ENCODE assay signal across 16 cellular contexts in genomic region chr1:19656780-19657475, GRCh38. TPM values are rescaled to one million over a fixed set of nuclear protein-coding genes. Genes with fewer than 3 reads are reported as not detected.
DNase-seq lines count a peak whose midpoint lies in the region; ATAC-seq and TF ChIP-seq lines count a peak whose summit lies in the region.
"Had no signal": no experiment of that assay in that cellular context is flagged by ENCODE, and none has a peak within 500 bp of the region (broad histone marks: within the 10 kb centered on the region; RNA-seq: fewer than 3 reads in every experiment).

No MANE protein-coding gene starts in this region.

- H3K4me1 ChIP-seq in esophagus muscularis mucosa (peaks cover 23 to 70% (median 55%) of the 10 kb centered on the region in 4 donors), osteoblast (ENCODE audit: insufficient read depth, low read length) (peaks cover 25% of the 10 kb centered on the region), gastrocnemius medialis (peaks cover 0 to 12% of the 10 kb centered on the region in 2 donors)

- H3K27me3 ChIP-seq in esophagus muscularis mucosa (no peaks in the 10 kb centered on the region), osteoblast (ENCODE audit: insufficient read depth, low read length) (peaks cover 3% of the 10 kb centered on the region), gastrocnemius medialis (no peaks in the 10 kb centered on the region)

- no peaks in the 10 kb centered on the region for H3K9me3 ChIP-seq in esophagus muscularis mucosa
- H3K9me3 ChIP-seq in osteoblast (ENCODE audit: low read depth, low read length), result no peaks in the 10 kb centered on the region
- H3K9me3 ChIP-seq in gastrocnemius medialis, result no peaks in the 10 kb centered on the region
- H3K9me3 ChIP-seq: SJSA1 had no signal

- DNase-seq in Right ventricle myocardium inferior (ENCODE audit: missing footprints) (peak; percentile 54), left ventricle myocardium superior (no peak), NAMALWA (ENCODE audit: low spot score) (peak; percentile 34), esophagus muscularis mucosa (ENCODE audit: extremely low spot score) (no peak), osteoblast (ENCODE audit: insufficient read length, low spot score, missing footprints) (peak; percentile 15), gastrocnemius medialis (no peak)
- DNase-seq: C1 segment of cervical spinal cord; CD8-positive, alpha-beta memory T cell; DND-41; HCEC 1CT; NCI-H1417 treated with DMSO at 0.1 percent for 48 hours; NCI-H187 treated with DMSO at 0.1 percent for 48 hours; NCI-H446 treated with DMSO at 0.1 percent for 48 hours; NCI-H69 had no signal

- intact Hi-C loops in Right ventricle myocardium inferior (cut with DNase I), result no loop called here
- intact Hi-C loops in left ventricle myocardium superior (cut with micrococcal nuclease), result loop anchor here (10.0 kb wide), 1 partner anchor 162 kb away; no protein-coding TSS in a partner anchor
- intact Hi-C loops in esophagus muscularis mucosa (cut with DNase I), result no loop called here
- intact Hi-C loops in gastrocnemius medialis (cut with DNase I; ENCODE audit: low total_unique reads), result loop anchor here (10.0 kb wide), 1 partner anchor 342 kb away; the partner anchor contains the start of genes AKR7A2 and SLC66A1

- peaks cover 24% of the 10 kb centered on the region for H4K20me1 ChIP-seq in osteoblast (ENCODE audit: insufficient read depth, low read length)

- TF ChIP-seq POLR2A in esophagus muscularis mucosa (IDR thresholded peaks at IDR 0.05; ENCODE audit: low read depth) (no peak), gastrocnemius medialis (IDR thresholded peaks at IDR 0.05) (no peak)

- H3K27ac ChIP-seq in esophagus muscularis mucosa (replicated peaks in 1 of 4), result peak overlapping the region in 3 of 4 donors; percentile 60 to 98 (median 97)
- H3K27ac ChIP-seq in osteoblast (ENCODE audit: low read depth, low read length), result no peak overlapping the region
- H3K27ac ChIP-seq in gastrocnemius medialis, result no peak overlapping the region
- H3K27ac ChIP-seq: SJSA1 had no signal

- no peak overlapping the region for H2AFZ ChIP-seq in osteoblast (ENCODE audit: low read length)

- in situ Hi-C loops in gastrocnemius medialis (cut with MboI; ENCODE audit: low sequenced_read_pairs in 4 of 4), result loop anchor here in 2 of 4 donors (10.0 kb wide), 3 partner anchors 172 to 312 kb away; partner anchors contain the start of gene CAPZB (in 1 of the 2)

- H3K4me3 ChIP-seq in esophagus muscularis mucosa, result no peak overlapping the region
- no peak overlapping the region for H3K4me3 ChIP-seq in osteoblast (ENCODE audit: insufficient read depth, low read length)
- H3K4me3 ChIP-seq in gastrocnemius medialis, result no peak overlapping the region
- H3K4me3 ChIP-seq: SJSA1 had no signal

- no peak for ATAC-seq in Right ventricle myocardium inferior
- ATAC-seq in left ventricle myocardium superior, result no peak
- no peak for ATAC-seq in HG02588 (IDR thresholded peaks at IDR 0.05; ENCODE audit: unreplicated experiment)
- no peak for ATAC-seq in gastrocnemius medialis

- 79% methylated on average over 10 of the region's 15 CpGs for WGBS in esophagus muscularis mucosa

- no peak for TF ChIP-seq CTCF in esophagus muscularis mucosa (IDR thresholded peaks at IDR 0.05)
- no peak for TF ChIP-seq CTCF in osteoblast (IDR thresholded peaks at IDR 0.05; ENCODE audit: extremely low read depth, low read depth, low read length)
- no peak for TF ChIP-seq CTCF in gastrocnemius medialis (IDR thresholded peaks at IDR 0.05 in 4 of 5, conservative IDR thresholded peaks at IDR 0.05 in 1 of 5)

- no peak overlapping the region for H3K4me2 ChIP-seq in osteoblast (ENCODE audit: insufficient read depth, low read length)

- peaks cover 0 to 51% (median 45%) of the 10 kb centered on the region in 4 donors for H3K36me3 ChIP-seq in esophagus muscularis mucosa
- H3K36me3 ChIP-seq in osteoblast (ENCODE audit: insufficient read depth, low read length), result peaks cover 4% of the 10 kb centered on the region
- H3K36me3 ChIP-seq in gastrocnemius medialis, result no peaks in the 10 kb centered on the region
- H3K36me3 ChIP-seq: SJSA1 had no signal

- peaks cover 35% of the 10 kb centered on the region for H3K79me2 ChIP-seq in osteoblast (ENCODE audit: insufficient read depth, low read length)

- TF ChIP-seq EP300 in esophagus muscularis mucosa (IDR thresholded peaks at IDR 0.05), result no peak

RNA-seq across cellular contexts. Expression of gene HTR6, which starts 7.7 kb away (rescaled TPM):
- total RNA-seq in Right ventricle myocardium inferior, result not detected
- total RNA-seq in left ventricle myocardium superior, result not detected
- total RNA-seq in esophagus muscularis mucosa, result not detected
- total RNA-seq in osteoblast, result under 0.01 TPM in 1 of 2 replicates, not detected in the other
- not detected for total RNA-seq in gastrocnemius medialis
- total RNA-seq: CD8-positive, alpha-beta memory T cell; SJSA1 had no signal

RNA-seq across cellular contexts. Expression of gene NBL1, which starts 12.8 kb away (rescaled TPM):
- total RNA-seq in Right ventricle myocardium inferior (55.0 TPM), left ventricle myocardium superior (49.1 TPM), esophagus muscularis mucosa (100 to 1,000 TPM; 194 to 469 (median 307) TPM), osteoblast (88.7 and 114 TPM in 2 replicates), gastrocnemius medialis (10 to 100 TPM in 3 of 4 donors, 1 to 10 TPM in 1; 7.9 to 20.3 (median 16.3) TPM)

Comparison
In these comparisons a context has a peak if more than half of its experiments do, and no peak if none do; other contexts are left out.
1. DNase-seq: peak in Right ventricle myocardium inferior (single experiment), NAMALWA (single experiment) and osteoblast (single experiment); none in left ventricle myocardium superior (single experiment), esophagus muscularis mucosa (single experiment) and gastrocnemius medialis (0 of 2).
2. intact Hi-C loops: an anchor here in left ventricle myocardium superior (10.0 kb wide) and gastrocnemius medialis (10.0 kb wide); none called in Right ventricle myocardium inferior and esophagus muscularis mucosa.
3. H3K27ac ChIP-seq: peak in esophagus muscularis mucosa (3 of 4); none in osteoblast (single experiment) and gastrocnemius medialis (0 of 4).